16 cellular contexts compared by ENCODE assay signal in the genomic region with DNA sequence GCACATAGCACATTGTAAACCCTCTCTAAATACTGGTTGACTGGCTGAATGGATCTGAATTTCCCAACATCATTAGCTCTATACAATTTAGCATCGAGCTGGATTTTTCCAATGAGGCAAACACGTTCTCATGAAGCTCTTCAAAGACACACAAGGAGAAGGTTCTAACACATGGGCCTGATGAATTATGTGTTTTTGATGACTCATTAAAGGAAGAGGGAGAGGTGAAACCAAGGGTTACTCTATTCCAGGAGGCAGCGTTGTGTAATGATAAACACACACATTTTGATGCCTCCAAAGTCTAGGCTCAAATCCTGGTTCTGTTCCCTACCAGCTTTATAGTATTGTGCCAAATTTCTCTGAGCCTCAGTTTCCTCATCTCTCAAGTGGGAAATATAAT.
DNase-seq lines count a peak whose midpoint lies in the region; ATAC-seq and TF ChIP-seq lines count a peak whose summit lies in the region.
"Had no signal": no experiment of that assay in that cellular context is flagged by ENCODE, and none has a peak within 500 bp of the region (broad histone marks: within the 10 kb centered on the region; RNA-seq: fewer than 3 reads in every experiment).

No MANE protein-coding gene starts in this region.

- no peaks in the 10 kb centered on the region for H3K27me3 Mint-ChIP-seq in glutamatergic neuron (ENCODE audit: unreplicated experiment)

- CTCF ChIA-PET in SK-N-SH (lab: Yijun Ruan, JAX) = interaction anchor here (0.9 kb wide), 1 partner anchor 37 kb away, joined by 3 read pairs; no protein-coding TSS in a partner anchor

- no peaks in the 10 kb centered on the region for H3K79me2 ChIP-seq in SK-N-SH (ENCODE audit: insufficient read depth)

- peak overlapping the region; percentile 48; the same call in 1 of the 2 replicates for H3K4me2 ChIP-seq in SK-N-SH

- H3K9me2 ChIP-seq in SK-N-SH = no peaks in the 10 kb centered on the region

- WGBS in SK-N-SH (ENCODE audit: low lambda C conversion rate) = 27% methylated on average over 3 of the region's 3 CpGs

- ATAC-seq in SK-N-SH treated with all-trans-retinoic acid at 6 μM for 48 hours (no peak), HG03039 (IDR thresholded peaks at IDR 0.05; ENCODE audit: unreplicated experiment) (no peak)
- ATAC-seq: activated T-cell treated with anti-CD3 and anti-CD28 coated beads, Interleukin-2, amount 50 U/mL, for 72 hours had no signal

- H3K9me3 Mint-ChIP-seq in glutamatergic neuron (ENCODE audit: unreplicated experiment) = no peaks in the 10 kb centered on the region

- POLR2A ChIA-PET in SK-N-SH (lab: Yijun Ruan, JAX) = no interaction called here

- peaks cover 6% of the 10 kb centered on the region for H3K4me1 Mint-ChIP-seq in glutamatergic neuron (ENCODE audit: low read depth, unreplicated experiment)
- H3K4me1 Mint-ChIP-seq: CD4-positive, CD25-positive, alpha-beta regulatory T cell had no signal

- no peaks in the 10 kb centered on the region for H3K9me3 ChIP-seq in SK-N-SH
- H3K9me3 ChIP-seq: ovary, uterus had no signal

- H4K20me1 ChIP-seq in SK-N-SH (ENCODE audit: insufficient read depth) = no peaks in the 10 kb centered on the region

- no peak overlapping the region for H3K4me3 Mint-ChIP-seq in glutamatergic neuron (ENCODE audit: unreplicated experiment)
- H3K4me3 Mint-ChIP-seq: activated T-cell treated with anti-CD3 and anti-CD28 coated beads, Interleukin-2, amount 50 U/mL, for 72 hours; CD4-positive, CD25-positive, alpha-beta regulatory T cell; IgD-negative memory B cell had no signal

- no peak overlapping the region for H3K27ac ChIP-seq in SK-N-SH (ENCODE audit: low read depth in 2 of 2, low read length in 1 of 2)
- H3K27ac ChIP-seq: ovary, uterus had no signal

- no peak for TF ChIP-seq EP300 in SK-N-SH (IDR thresholded peaks at IDR 0.05; ENCODE audit: borderline replicate concordance in 1 of 2, low read depth in 1 of 2, low read length in 1 of 2)

- H2AFZ ChIP-seq in SK-N-SH (ENCODE audit: low read depth) = no peak overlapping the region

- no peak for DNase-seq in SK-N-SH
- peak; percentile 17 for DNase-seq in MV-4-11 (lab: John Stamatoyannopoulos, UW)
- peak; percentile 31 to 38 for DNase-seq in cardiac fibroblast (ENCODE audit: low read depth in 2 of 2)
- peak; percentile 60 for DNase-seq in renal cortical epithelial cell (ENCODE audit: low read depth)
- DNase-seq in glutamatergic neuron = no peak
- DNase-seq in RPMI8226 = no peak
- DNase-seq: activated T-cell treated with anti-CD3 and anti-CD28 coated beads, Interleukin-2, amount 50 U/mL, for 72 hours; CD4-positive, CD25-positive, alpha-beta regulatory T cell; NCI-H1092; ovary; stimulated activated CD4-positive, alpha-beta T cell treated with anti-CD3 and anti-CD28 coated beads, Interleukin-2, amount 100 ng/mL, for 24 hours; SW 1271; uterus had no signal

- peaks cover 20% of the 10 kb centered on the region for H3F3A ChIP-seq in SK-N-SH (replicated peaks; ENCODE audit: insufficient read depth)

- no peak for TF ChIP-seq RAD21 in SK-N-SH (IDR thresholded peaks at IDR 0.05; ENCODE audit: low read length)

- H3K9ac ChIP-seq in SK-N-SH = no peak overlapping the region

- H3K27me3 ChIP-seq in SK-N-SH (ENCODE audit: insufficient read depth) = no peaks in the 10 kb centered on the region
- H3K27me3 ChIP-seq: ovary, uterus had no signal

- no peaks in the 10 kb centered on the region for H3K36me3 ChIP-seq in SK-N-SH (replicated peaks in 1 of 2; ENCODE audit: control insufficient read depth in 1 of 2, insufficient read depth in 2 of 2, low read length in 1 of 2)
- H3K36me3 ChIP-seq: ovary, uterus had no signal

- no peaks in the 10 kb centered on the region for H3K36me3 Mint-ChIP-seq in glutamatergic neuron (ENCODE audit: unreplicated experiment)
- H3K36me3 Mint-ChIP-seq: CD4-positive, CD25-positive, alpha-beta regulatory T cell; IgD-negative memory B cell had no signal

- H3K4me3 ChIP-seq in SK-N-SH (ENCODE audit: low read depth in 2 of 2, low read length in 1 of 2) (no peak overlapping the region), cardiac fibroblast (replicated peaks in 1 of 2; ENCODE audit: low read depth in 2 of 2, low read length in 2 of 2) (no peak overlapping the region)
- H3K4me3 ChIP-seq: ovary, uterus had no signal

- no peak overlapping the region for H3K27ac Mint-ChIP-seq in glutamatergic neuron (ENCODE audit: unreplicated experiment)
- H3K27ac Mint-ChIP-seq: activated T-cell treated with anti-CD3 and anti-CD28 coated beads, Interleukin-2, amount 50 U/mL, for 72 hours; CD4-positive, CD25-positive, alpha-beta regulatory T cell; IgD-negative memory B cell had no signal

- H3K4me1 ChIP-seq in SK-N-SH (ENCODE audit: control insufficient read depth in 1 of 2, insufficient read depth in 2 of 2, low read depth in 1 of 2, low read length in 1 of 2) = 0 out of 4 replicates have a peak, but pooled peaks cover 0 to 9% of the 10 kb centered on the region in 2 experiments
- H3K4me1 ChIP-seq: uterus had no signal

- TF ChIP-seq CTCF in SK-N-SH (IDR thresholded peaks at IDR 0.05) (no peak), cardiac fibroblast (IDR thresholded peaks at IDR 0.05; ENCODE audit: low read depth, low read length) (no peak), glutamatergic neuron (IDR thresholded peaks at IDR 0.05; ENCODE audit: partially characterized antibody, unreplicated experiment) (no peak)

TF ChIP-seq in SK-N-SH, 30 proteins besides CTCF, POLR2A, EP300 and RAD21 (continues in another document):
- TF ChIP-seq USF2 (IDR thresholded peaks at IDR 0.05; ENCODE audit: borderline replicate concordance, low read depth, low read length) = no peak
- no peak for TF ChIP-seq RCOR1 (IDR thresholded peaks at IDR 0.05; ENCODE audit: low read length)
- TF ChIP-seq USF1 (IDR thresholded peaks at IDR 0.05; ENCODE audit: borderline replicate concordance, low read depth) = no peak
- no peak for TF ChIP-seq MXI1 (IDR thresholded peaks at IDR 0.05; ENCODE audit: low read depth, low read length)
- TF ChIP-seq ELF1 (IDR thresholded peaks at IDR 0.05) = no peak
- no peak for TF ChIP-seq SIN3A (IDR thresholded peaks at IDR 0.05; ENCODE audit: borderline replicate concordance, low read depth, low read length)
- TF ChIP-seq FOXJ3 (CRISPR knock-in tag; IDR thresholded peaks at IDR 0.05) = no peak

TF ChIP-seq in SK-N-SH treated with all-trans-retinoic acid at 6 μM for 48 hours, 23 proteins besides CTCF, POLR2A, EP300 and RAD21:
- TF ChIP-seq ZC3H10 (CRISPR knock-in tag; IDR thresholded peaks at IDR 0.05) (no peak), BACH2 (CRISPR knock-in tag; IDR thresholded peaks at IDR 0.05; ENCODE audit: borderline replicate concordance) (no peak), CSRNP3 (CRISPR knock-in tag; IDR thresholded peaks at IDR 0.05) (no peak), ISL1 (CRISPR knock-in tag; IDR thresholded peaks at IDR 0.05) (no peak)
TF ChIP-seq in SK-N-SH treated with all-trans-retinoic acid at 6 μM for 48 hours: peak in this region for 0.

Comparison
In these comparisons a context has a peak if more than half of its experiments do, and no peak if none do; other contexts are left out.
1. DNase-seq: peak in MV-4-11 (single experiment), cardiac fibroblast (2 of 2) and renal cortical epithelial cell (single experiment); none in SK-N-SH (single experiment), glutamatergic neuron (single experiment) and RPMI8226 (single experiment).